Comparison of ENCODE assay signal across 8 cellular contexts in genomic region chr9:27572566-27572917, GRCh38. TPM values are rescaled to one million over a fixed set of nuclear protein-coding genes. Genes with fewer than 3 reads are reported as not detected.
A peak's percentile ranks its signal among the peaks of the same experiment; 100 is the strongest.
DNase-seq lines count a peak whose midpoint lies in the region; ATAC-seq and TF ChIP-seq lines count a peak whose summit lies in the region.

No MANE protein-coding gene starts in this region.

- H3K4me3 ChIP-seq in OCI-LY3 (ENCODE audit: low read length) (peak overlapping the region; percentile 97), smooth muscle cell (peak overlapping the region; percentile 86)

- H3K4me2 ChIP-seq in OCI-LY3 (ENCODE audit: low read length), result peak overlapping the region; percentile 89
- peak overlapping the region; percentile 89 for H3K4me2 ChIP-seq in smooth muscle cell

- H3K27me3 ChIP-seq in OCI-LY3 (ENCODE audit: low read depth, low read length) (no peaks in the 10 kb centered on the region), smooth muscle cell (ENCODE audit: low read depth) (no peaks in the 10 kb centered on the region)

- no peaks in the 10 kb centered on the region for H3K9me3 ChIP-seq in OCI-LY3 (ENCODE audit: insufficient read depth, low read length)
- no peaks in the 10 kb centered on the region for H3K9me3 ChIP-seq in smooth muscle cell (replicated peaks; ENCODE audit: low read depth)

- H3K4me1 ChIP-seq in OCI-LY3 (ENCODE audit: low read length) (peaks cover 14% of the 10 kb centered on the region), smooth muscle cell (ENCODE audit: low read depth) (peaks cover 8% of the 10 kb centered on the region)

- peak overlapping the region; percentile 47; the same call in 1 of the 2 replicates for H3K27ac ChIP-seq in OCI-LY3 (ENCODE audit: low read length)
- H3K27ac ChIP-seq in smooth muscle cell (ENCODE audit: low read depth), result peak overlapping the region; percentile 97

- peak; percentile 30 for ATAC-seq in HG03196 (IDR thresholded peaks at IDR 0.05; ENCODE audit: unreplicated experiment)

- 3% methylated on average over 6 of the region's 6 CpGs for WGBS in smooth muscle cell (ENCODE audit: low lambda C conversion rate)

- H3K36me3 ChIP-seq in OCI-LY3 (replicated peaks; ENCODE audit: low read depth, low read length) (no peaks in the 10 kb centered on the region), smooth muscle cell (ENCODE audit: low read depth) (no peaks in the 10 kb centered on the region)

- H2AFZ ChIP-seq in OCI-LY3 (ENCODE audit: low read depth, low read length), result peak overlapping the region; percentile 39; the same call in 1 of the 2 replicates
- H2AFZ ChIP-seq in smooth muscle cell (ENCODE audit: low read depth), result peak overlapping the region; percentile 50

- peaks cover 16% of the 10 kb centered on the region for H3K79me2 ChIP-seq in OCI-LY3 (ENCODE audit: low read length)
- peaks cover 14% of the 10 kb centered on the region for H3K79me2 ChIP-seq in smooth muscle cell (ENCODE audit: low read depth)

- DNase-seq in DMS79 (lab: John Stamatoyannopoulos, UW) (peak; percentile 16), GM19238 (ENCODE audit: insufficient read length, low spot score) (peak; percentile 5), brain pericyte (ENCODE audit: low read depth, low spot score) (peak; percentile 7), iPS-NIHi11 (ENCODE audit: low spot score) (peak; percentile 53), smooth muscle cell (lab: John Stamatoyannopoulos, UW; ENCODE audit: unreplicated experiment) (no peak), NCI-H226 (no peak)

- no peak for TF ChIP-seq CTCF in OCI-LY3 (IDR thresholded peaks at IDR 0.05; ENCODE audit: low read depth, low read length)
- no peak for TF ChIP-seq CTCF in smooth muscle cell (IDR thresholded peaks at IDR 0.05; ENCODE audit: borderline replicate concordance, insufficient read depth, poor library complexity, severe bottlenecking)

- H4K20me1 ChIP-seq in OCI-LY3 (ENCODE audit: insufficient read depth, low read length) (no peaks in the 10 kb centered on the region), smooth muscle cell (ENCODE audit: low read depth) (no peaks in the 10 kb centered on the region)

- H3K9ac ChIP-seq in OCI-LY3 (ENCODE audit: low read length) (peak overlapping the region; percentile 76), smooth muscle cell (ENCODE audit: low read depth) (peak overlapping the region; percentile 93)

- peaks cover 7% of the 10 kb centered on the region for H3F3A ChIP-seq in smooth muscle cell (ENCODE audit: low read depth)

RNA-seq across cellular contexts. Expression of gene C9orf72, which starts 0.7 kb away (rescaled TPM):
- 12.5 and 23.8 TPM in 2 replicates for total RNA-seq in smooth muscle cell
- polyA plus RNA-seq in smooth muscle cell, result 6.1 and 8.2 TPM in 2 replicates

RNA-seq across cellular contexts. Expression of gene MOB3B, which starts 42.9 kb away (rescaled TPM):
- total RNA-seq in smooth muscle cell, result 3.0 and 5.8 TPM in 2 replicates
- polyA plus RNA-seq in smooth muscle cell, result 1.7 and 4.1 TPM in 2 replicates

RNA-seq across cellular contexts. Expression of gene IFNK, which starts 48.5 kb away (rescaled TPM):
- total RNA-seq in smooth muscle cell, result not detected in 2 replicates
- polyA plus RNA-seq in smooth muscle cell, result not detected in 2 replicates

Comparison
In these comparisons a context has a peak if more than half of its experiments do, and no peak if none do; other contexts are left out.
1. DNase-seq: peak in DMS79 (single experiment), GM19238 (single experiment), brain pericyte (single experiment) and iPS-NIHi11 (single experiment); none in smooth muscle cell (single experiment) and NCI-H226 (single experiment).